ENCODE assay signal across 11 cellular contexts in the genomic region with DNA sequence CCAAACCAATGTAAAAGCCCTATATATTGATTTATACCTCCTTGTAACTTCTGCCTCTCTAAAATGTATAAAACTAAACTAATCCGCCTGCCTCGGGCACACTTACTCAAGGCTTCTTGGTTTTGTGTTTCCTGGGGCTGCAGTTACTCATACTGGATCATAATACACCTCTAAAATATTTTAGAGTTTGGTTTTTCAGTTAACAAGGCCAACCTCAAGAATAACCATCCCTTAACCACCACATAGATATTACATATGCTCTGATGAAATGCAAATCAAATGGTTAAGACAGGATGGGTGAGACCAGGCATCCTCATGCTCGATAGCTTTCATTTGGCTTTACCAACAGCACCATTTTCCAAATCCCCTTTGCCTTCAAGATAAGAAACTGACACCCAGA. TPM values are rescaled to one million over a fixed set of nuclear protein-coding genes. Genes with fewer than 3 reads are reported as not detected.
DNase-seq lines count a peak whose midpoint lies in the region; ATAC-seq and TF ChIP-seq lines count a peak whose summit lies in the region.
"Had no signal": no experiment of that assay in that cellular context is flagged by ENCODE, and none has a peak within 500 bp of the region (broad histone marks: within the 10 kb centered on the region; RNA-seq: fewer than 3 reads in every experiment).

No MANE protein-coding gene starts in this region.

- H3K27ac ChIP-seq in right cardiac atrium (ENCODE audit: low read length), result no peak overlapping the region
- H3K27ac ChIP-seq: colonic mucosa, KMS-11 had no signal

- TF ChIP-seq CTCF in natural killer cell (IDR thresholded peaks at IDR 0.05), result no peak
- TF ChIP-seq CTCF in type B pancreatic cell (conservative IDR thresholded peaks at IDR 0.05), result no peak

- H3K4me1 Mint-ChIP-seq in natural killer cell, result peaks cover 39 to 41% of the 10 kb centered on the region in 2 donors
- H3K4me1 Mint-ChIP-seq in type B pancreatic cell (ENCODE audit: unreplicated experiment), result peaks cover 25% of the 10 kb centered on the region

- WGBS in right cardiac atrium, result 75% methylated on average over 3 of the region's 3 CpGs

- intact Hi-C loops in natural killer cell (cut with micrococcal nuclease), result no loop called here
- intact Hi-C loops in right cardiac atrium (cut with DNase I), result no loop called here

- DNase-seq in T1000 (lab: John Stamatoyannopoulos, UW), result peak; percentile 14
- DNase-seq in natural killer cell, result no peak
- DNase-seq in NCI-H1930 (lab: John Stamatoyannopoulos, UW), result no peak
- no peak for DNase-seq in right cardiac atrium
- DNase-seq in GM03348 (ENCODE audit: low spot score), result no peak
- no peak for DNase-seq in type B pancreatic cell (ENCODE audit: extremely low spot score, unreplicated experiment)
- DNase-seq: colonic mucosa, hypothalamus had no signal

- H3K27me3 Mint-ChIP-seq in natural killer cell (ENCODE audit: low read depth in 2 of 2), result no peaks in the 10 kb centered on the region
- H3K27me3 Mint-ChIP-seq in type B pancreatic cell, result no peaks in the 10 kb centered on the region

- H3K4me3 ChIP-seq in right cardiac atrium (ENCODE audit: low read length), result no peak overlapping the region
- H3K4me3 ChIP-seq: colonic mucosa had no signal

- H3K36me3 Mint-ChIP-seq in natural killer cell (peaks cover 17% of the 10 kb centered on the region), type B pancreatic cell (peaks cover 39% of the 10 kb centered on the region)

- H3K27me3 ChIP-seq in right cardiac atrium (ENCODE audit: control insufficient read depth, insufficient read depth), result no peaks in the 10 kb centered on the region
- H3K27me3 ChIP-seq: colonic mucosa had no signal

- peaks cover 3% of the 10 kb centered on the region for H3K4me1 ChIP-seq in right cardiac atrium (ENCODE audit: control insufficient read depth, insufficient read depth, low read length)
- H3K4me1 ChIP-seq: colonic mucosa had no signal

- H3K27ac Mint-ChIP-seq in natural killer cell (peak overlapping the region; percentile 79 to 81), type B pancreatic cell (no peak overlapping the region)

- H3K9me3 ChIP-seq in right cardiac atrium (ENCODE audit: control insufficient read depth, low read length), result no peaks in the 10 kb centered on the region
- H3K9me3 ChIP-seq: colonic mucosa had no signal

- H3K4me3 Mint-ChIP-seq in natural killer cell (peak overlapping the region; percentile 53), type B pancreatic cell (no peak overlapping the region)

- ATAC-seq in GM18907 (IDR thresholded peaks at IDR 0.05; ENCODE audit: unreplicated experiment) (peak; percentile 86), HG02943 (IDR thresholded peaks at IDR 0.05; ENCODE audit: low read depth, unreplicated experiment) (peak; percentile 68), natural killer cell (peak in 1 of 3 donors; percentile 28), right cardiac atrium (no peak)

- H3K9me3 Mint-ChIP-seq in natural killer cell (peaks cover 0 to 4% of the 10 kb centered on the region in 2 donors), type B pancreatic cell (peaks cover under 1% of the 10 kb centered on the region)

RNA-seq across cellular contexts. Expression of gene UXS1, which starts 46.4 kb away (rescaled TPM):
- 10 to 100 TPM; 36.3 to 60.4 (median 37.5) TPM for total RNA-seq in natural killer cell
- total RNA-seq in right cardiac atrium, result 10 to 100 TPM; 25.7 to 35.4 (median 28.1) TPM
- 27.3 TPM for polyA plus RNA-seq in right cardiac atrium
- 55.5 and 58.5 TPM in 2 replicates for total RNA-seq in type B pancreatic cell (ENCODE audit: low replicate concordance)

Comparison
In these comparisons a context has a peak if more than half of its experiments do, and no peak if none do; other contexts are left out.
1. ATAC-seq: peak in GM18907 (single experiment) and HG02943 (single experiment); none in right cardiac atrium (0 of 2).